In genomic region chr11:43987384-43988039, GRCh38 we compare ENCODE assay signal across 10 cellular contexts. TPM values are rescaled to one million over a fixed set of nuclear protein-coding genes. Genes with fewer than 3 reads are reported as not detected.
DNase-seq lines count a peak whose midpoint lies in the region; ATAC-seq and TF ChIP-seq lines count a peak whose summit lies in the region.
"Had no signal": no experiment of that assay in that cellular context is flagged by ENCODE, and none has a peak within 500 bp of the region (broad histone marks: within the 10 kb centered on the region; RNA-seq: fewer than 3 reads in every experiment).

No MANE protein-coding gene starts in this region.

- no peaks in the 10 kb centered on the region for H3K9me3 Mint-ChIP-seq in activated naive CD4-positive, alpha-beta T cell treated with anti-CD3 and anti-CD28 coated beads, Interleukin-2, amount 10 ng/mL, durations not matched to agents 7 days and 5 days
- H3K9me3 Mint-ChIP-seq: activated B cell treated with CpG ODN at 0.5 μM for 24 hours had no signal

- TF ChIP-seq POLR2A in transverse colon (IDR thresholded peaks at IDR 0.05): no peak

- H3K79me2 ChIP-seq in PC-3 (ENCODE audit: low read length) (no peaks in the 10 kb centered on the region), Karpas-422 (ENCODE audit: low read length) (no peaks in the 10 kb centered on the region)

- BruUV-seq in PC-3 (replicated peaks; lab: Mats Ljungman, UMichigan): no TSS peak

- intact Hi-C loops in PC-3 (cut with micrococcal nuclease) (loop anchor here (2.0 kb wide), 1 partner anchor 49 kb away; no protein-coding TSS in a partner anchor), transverse colon (cut with DNase I; ENCODE audit: low total_unique reads) (no loop called here)

- WGBS in transverse colon (ENCODE audit: low coverage in 1 of 2), 2 donors: 48 to 49% methylated on average over 5 to 17 of the region's 17 CpGs

- TF ChIP-seq CTCF in PC-3 (conservative IDR thresholded peaks at IDR 0.05; ENCODE audit: low read depth, low read length) (no peak), transverse colon (IDR thresholded peaks at IDR 0.05) (no peak)

- no peaks in the 10 kb centered on the region for H4K20me1 ChIP-seq in PC-3 (ENCODE audit: low read length)
- no peaks in the 10 kb centered on the region for H4K20me1 ChIP-seq in Karpas-422 (ENCODE audit: insufficient read depth, low read depth, low read length)

- no peak overlapping the region for H3K9ac ChIP-seq in PC-3 (ENCODE audit: low read length)
- no peak overlapping the region for H3K9ac ChIP-seq in Karpas-422 (ENCODE audit: low read length)

- no peak overlapping the region for H3K27ac ChIP-seq in PC-3 (ENCODE audit: low read length)
- peak overlapping the region; percentile 60 to 81 (median 68) for H3K27ac ChIP-seq in transverse colon
- no peak overlapping the region for H3K27ac ChIP-seq in Karpas-422 (ENCODE audit: low read length)

- H3F3A ChIP-seq in PC-3 (ENCODE audit: low read length, unreplicated experiment): no peaks in the 10 kb centered on the region

- H3K36me3 ChIP-seq in PC-3 (ENCODE audit: low read depth, low read length): no peaks in the 10 kb centered on the region
- H3K36me3 ChIP-seq in transverse colon: no peaks in the 10 kb centered on the region
- no peaks in the 10 kb centered on the region for H3K36me3 ChIP-seq in Karpas-422 (ENCODE audit: insufficient read depth, low read length)

- CTCF ChIA-PET in PC-3 (lab: Charles Lee): no interaction called here
- CTCF ChIA-PET in activated naive CD4-positive, alpha-beta T cell treated with anti-CD3 and anti-CD28 coated beads, Interleukin-2, amount 10 ng/mL, durations not matched to agents 7 days and 5 days (lab: Charles Lee): no interaction called here

- no peaks in the 10 kb centered on the region for H3K4me1 Mint-ChIP-seq in activated naive CD4-positive, alpha-beta T cell treated with anti-CD3 and anti-CD28 coated beads, Interleukin-2, amount 10 ng/mL, durations not matched to agents 7 days and 5 days
- H3K4me1 Mint-ChIP-seq: activated B cell treated with CpG ODN at 0.5 μM for 24 hours had no signal

- H3K4me2 ChIP-seq in PC-3 (ENCODE audit: low read length): peak overlapping the region; percentile 73
- H3K4me2 ChIP-seq in Karpas-422 (ENCODE audit: low read depth, low read length, poor library complexity, severe bottlenecking): no peak overlapping the region

- H3K4me1 ChIP-seq in PC-3 (ENCODE audit: insufficient read depth, low read length) (peaks cover 21% of the 10 kb centered on the region), transverse colon (peaks cover 4 to 22% (median 6%) of the 10 kb centered on the region in 4 donors), Karpas-422 (ENCODE audit: low read length) (no peaks in the 10 kb centered on the region)

- H3K27me3 Mint-ChIP-seq in activated naive CD4-positive, alpha-beta T cell treated with anti-CD3 and anti-CD28 coated beads, Interleukin-2, amount 10 ng/mL, durations not matched to agents 7 days and 5 days: peaks cover 8% of the 10 kb centered on the region

- ATAC-seq in PC-3: peak; percentile 43
- ATAC-seq in GM18870 (IDR thresholded peaks at IDR 0.05; ENCODE audit: unreplicated experiment): no peak

- H3K4me3 ChIP-seq in PC-3 (ENCODE audit: low read length) (0 out of 2 replicates have a peak overlapping the region, but pooled peaks have one; percentile 27), transverse colon (no peak overlapping the region), Karpas-422 (ENCODE audit: low read length) (no peak overlapping the region)

- no peak overlapping the region for H3K4me3 Mint-ChIP-seq in activated naive CD4-positive, alpha-beta T cell treated with anti-CD3 and anti-CD28 coated beads, Interleukin-2, amount 10 ng/mL, durations not matched to agents 7 days and 5 days
- H3K4me3 Mint-ChIP-seq: activated B cell treated with CpG ODN at 0.5 μM for 24 hours had no signal

- no peak for TF ChIP-seq EP300 in transverse colon (IDR thresholded peaks at IDR 0.05; ENCODE audit: low read depth)

- H2AFZ ChIP-seq in PC-3 (ENCODE audit: low read length) (peak overlapping the region; percentile 70), Karpas-422 (ENCODE audit: low read length) (no peak overlapping the region)

- H3K27ac Mint-ChIP-seq in activated naive CD4-positive, alpha-beta T cell treated with anti-CD3 and anti-CD28 coated beads, Interleukin-2, amount 10 ng/mL, durations not matched to agents 7 days and 5 days: no peak overlapping the region
- H3K27ac Mint-ChIP-seq: activated B cell treated with CpG ODN at 0.5 μM for 24 hours had no signal

- DNase-seq in PC-3: peak; percentile 48
- DNase-seq in fibroblast of gingiva (ENCODE audit: low read depth): peak; percentile 39
- DNase-seq in midbrain (lab: John Stamatoyannopoulos, UW): peak; percentile 63
- DNase-seq in transverse colon: peak; percentile 72
- no peak for DNase-seq in activated naive CD4-positive, alpha-beta T cell treated with anti-CD3 and anti-CD28 coated beads, Interleukin-2, amount 10 ng/mL, durations not matched to agents 7 days and 5 days
- no peak for DNase-seq in Karpas-422
- DNase-seq in NCI-H1105 (lab: John Stamatoyannopoulos, UW): no peak
- DNase-seq: activated B cell treated with CpG ODN at 0.5 μM for 24 hours, KBM-7 had no signal

- in situ Hi-C loops in transverse colon (cut with MboI; ENCODE audit: low pct_ligation_motif_present in 1 of 4, low pct_unique_long_range_greater_than_20kb in 1 of 4, low sequenced_read_pairs in 3 of 4): no loop called here

- POLR2A ChIA-PET in PC-3 (lab: Charles Lee; ENCODE audit: unreplicated experiment): no interaction called here

- H3K9me3 ChIP-seq in PC-3 (ENCODE audit: low read length) (no peaks in the 10 kb centered on the region), transverse colon (no peaks in the 10 kb centered on the region), Karpas-422 (ENCODE audit: low read length) (no peaks in the 10 kb centered on the region)

- H3K27me3 ChIP-seq in PC-3 (ENCODE audit: low read length) (no peaks in the 10 kb centered on the region), transverse colon (no peaks in the 10 kb centered on the region), Karpas-422 (ENCODE audit: low read length) (no peaks in the 10 kb centered on the region)

- no peaks in the 10 kb centered on the region for H3K36me3 Mint-ChIP-seq in activated naive CD4-positive, alpha-beta T cell treated with anti-CD3 and anti-CD28 coated beads, Interleukin-2, amount 10 ng/mL, durations not matched to agents 7 days and 5 days

- no peaks in the 10 kb centered on the region for H3K9me2 ChIP-seq in PC-3 (replicated peaks; ENCODE audit: low read length)
- no peaks in the 10 kb centered on the region for H3K9me2 ChIP-seq in Karpas-422 (replicated peaks; ENCODE audit: insufficient read depth, low read length)

RNA-seq across cellular contexts. Expression of gene C11orf96, which starts 45.1 kb away (rescaled TPM):
- total RNA-seq in PC-3 (2014; rRNA removed) (0.69 TPM in 1 of 2 replicates, not detected in the other), transverse colon (100 to 1,000 TPM in 2 of 4 donors, 10 to 100 TPM in 2; 20.6 to 305 (median 134) TPM)
- not detected in 2 replicates for total RNA-seq in Karpas-422 (2014; rRNA removed; shearing (Covaris generic); ENCODE audit: low replicate concordance)
- total RNA-seq: activated B cell treated with CpG ODN at 0.5 μM for 24 hours had no signal

Comparison
In these comparisons a context has a peak if more than half of its experiments do, and no peak if none do; other contexts are left out.
1. DNase-seq: peak in PC-3 (single experiment), fibroblast of gingiva (single experiment), midbrain (single experiment) and transverse colon (single experiment); none in activated naive CD4-positive, alpha-beta T cell treated with anti-CD3 and anti-CD28 coated beads, Interleukin-2, amount 10 ng/mL, durations not matched to agents 7 days and 5 days (single experiment), Karpas-422 (single experiment) and NCI-H1105 (single experiment).
2. H3K27ac ChIP-seq: peak in transverse colon (4 of 4); none in PC-3 (single experiment) and Karpas-422 (single experiment).
3. RNA of gene C11orf96, which starts 45.1 kb away (total RNA-seq): 20.6 to 305 TPM in transverse colon; 0.69 TPM in PC-3 and not detected in Karpas-422; every median in the first group is over 10 times any median in the second.